ENCODE assay signal across 16 cellular contexts in the genomic region with DNA sequence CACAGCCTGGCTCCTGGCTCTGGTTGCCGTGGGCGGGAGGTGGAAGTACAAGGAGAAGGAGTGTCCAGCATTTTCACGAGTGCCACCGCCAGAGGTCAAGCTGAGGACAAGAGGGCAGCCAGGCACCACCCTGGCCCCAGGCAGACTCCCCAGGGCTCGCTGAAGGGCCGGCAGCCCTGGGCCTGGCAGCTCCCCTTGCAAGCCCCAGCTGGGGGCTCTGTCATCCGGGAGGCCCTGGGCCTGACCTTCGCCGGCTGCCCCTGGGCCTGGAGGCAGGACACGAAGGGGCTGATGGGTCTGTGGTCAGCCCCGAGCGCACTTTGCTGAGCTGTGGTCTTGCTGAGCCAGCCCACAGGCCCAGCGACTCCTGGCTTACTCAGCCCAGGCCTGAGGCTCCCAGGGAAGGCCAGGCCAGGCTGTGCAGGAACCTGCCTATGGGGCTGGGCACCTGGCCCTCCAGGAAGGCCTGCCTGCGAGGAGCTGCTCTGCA.
DNase-seq lines count a peak whose midpoint lies in the region; ATAC-seq, FAIRE-seq and TF ChIP-seq lines count a peak whose summit lies in the region.
"Had no signal": no experiment of that assay in that cellular context is flagged by ENCODE, and none has a peak within 500 bp of the region (broad histone marks: within the 10 kb centered on the region; RNA-seq: fewer than 3 reads in every experiment).

No MANE protein-coding gene starts in this region.

- peak overlapping the region; percentile 20 for H3K27ac Mint-ChIP-seq in activated T-cell treated with anti-CD3 and anti-CD28 coated beads, Interleukin-2, amount 50 U/mL, for 24 hours

- TF ChIP-seq CTCF in K562 (IDR thresholded peaks at IDR 0.05 in 2 of 3, conservative IDR thresholded peaks at IDR 0.05 in 1 of 3; ENCODE audit: insufficient read depth in 2 of 3, low read depth in 1 of 3, low read length in 3 of 3) (no peak), tibial nerve (IDR thresholded peaks at IDR 0.05) (no peak)

- in situ Hi-C loops in K562 (cut with MboI) = no loop called here

- peaks cover 32 to 41% of the 10 kb centered on the region in 2 experiments; a peak in 4 of 5 replicates for H3K27me3 ChIP-seq in K562 (ENCODE audit: control insufficient read depth in 2 of 2, insufficient read depth in 2 of 2, low read length in 2 of 2)
- H3K27me3 ChIP-seq in muscle layer of colon (ENCODE audit: control insufficient read depth in 1 of 2, insufficient read depth in 2 of 2, low read length in 2 of 2) = no peaks in the 10 kb centered on the region
- no peaks in the 10 kb centered on the region for H3K27me3 ChIP-seq in tibial nerve

- DNase-seq in activated T-cell treated with anti-CD3 and anti-CD28 coated beads, Interleukin-2, amount 50 U/mL, for 24 hours = no peak
- DNase-seq in activated T-cell treated with anti-CD3 and anti-CD28 coated beads, Interleukin-2, amount 50 U/mL, for 4 hours = no peak
- DNase-seq in K562 (ENCODE audit: extremely low read depth in 1 of 4, low spot score in 3 of 4) (no peak), tibial nerve (ENCODE audit: low spot score in 2 of 2) (no peak), NCI-H774 (lab: John Stamatoyannopoulos, UW) (no peak), posterior vena cava (ENCODE audit: low spot score) (no peak)
- DNase-seq: activated naive CD8-positive, alpha-beta T cell treated with anti-CD3 and anti-CD28 coated beads for 36 hours; DMS79 treated with DMSO at 0.1 percent for 48 hours; MM.1S; NCI-H82; stimulated activated CD4-positive, alpha-beta T cell treated with anti-CD3 and anti-CD28 coated beads, Interleukin-2, amount 100 ng/mL, for 48 hours; substantia nigra had no signal

- POLR2A ChIA-PET in K562 (lab: Yijun Ruan, JAX) = interaction anchor here (0.9 to 1.9 kb wide), 3 partner anchors 63 to 124 kb away, joined by 3 to 4 read pairs (median 3); no protein-coding TSS in a partner anchor

- H3K36me3 ChIP-seq in K562 (ENCODE audit: control insufficient read depth, insufficient read depth, low read length) = no peaks in the 10 kb centered on the region
- no peaks in the 10 kb centered on the region for H3K36me3 ChIP-seq in muscle layer of colon (ENCODE audit: insufficient read depth, low read length)
- H3K36me3 ChIP-seq in tibial nerve = no peaks in the 10 kb centered on the region

- H3K9me3 ChIP-seq in K562 (replicated peaks; ENCODE audit: control insufficient read depth, insufficient read depth, low read depth, low read length) = no peaks in the 10 kb centered on the region
- no peaks in the 10 kb centered on the region for H3K9me3 ChIP-seq in muscle layer of colon (ENCODE audit: low read length)
- no peaks in the 10 kb centered on the region for H3K9me3 ChIP-seq in tibial nerve

- no peak overlapping the region for H3K27ac ChIP-seq in K562 (ENCODE audit: extremely low read depth, low read depth, low read length)
- peak overlapping the region; percentile 23 for H3K27ac ChIP-seq in muscle layer of colon (ENCODE audit: low read depth, low read length)
- peak overlapping the region; percentile 50 to 96 (median 90) for H3K27ac ChIP-seq in tibial nerve
- H3K27ac ChIP-seq: 22Rv1 had no signal

- H3K4me1 ChIP-seq in K562 (replicated peaks in 1 of 2; ENCODE audit: control insufficient read depth in 2 of 2, insufficient read depth in 2 of 2, low read length in 2 of 2) (peaks cover 10 to 88% of the 10 kb centered on the region in 2 experiments; a peak in 4 of 5 replicates), muscle layer of colon (ENCODE audit: insufficient read depth, low read length) (peaks cover 46% of the 10 kb centered on the region), tibial nerve (peaks cover 9 to 100% (median 68%) of the 10 kb centered on the region in 4 donors)

- no peaks in the 10 kb centered on the region for H3K27me3 Mint-ChIP-seq in activated T-cell treated with anti-CD3 and anti-CD28 coated beads, Interleukin-2, amount 50 U/mL, for 24 hours
- H3K27me3 Mint-ChIP-seq in activated T-cell treated with anti-CD3 and anti-CD28 coated beads, Interleukin-2, amount 50 U/mL, for 4 hours (ENCODE audit: low read depth) = no peaks in the 10 kb centered on the region
- H3K27me3 Mint-ChIP-seq: activated naive CD8-positive, alpha-beta T cell treated with anti-CD3 and anti-CD28 coated beads for 36 hours had no signal

- peaks cover 17% of the 10 kb centered on the region for H3K4me1 Mint-ChIP-seq in activated T-cell treated with anti-CD3 and anti-CD28 coated beads, Interleukin-2, amount 50 U/mL, for 24 hours (ENCODE audit: low read depth)
- H3K4me1 Mint-ChIP-seq in activated T-cell treated with anti-CD3 and anti-CD28 coated beads, Interleukin-2, amount 50 U/mL, for 4 hours (ENCODE audit: low read depth) = peaks cover 11% of the 10 kb centered on the region

- no peak overlapping the region for H3K4me3 Mint-ChIP-seq in activated T-cell treated with anti-CD3 and anti-CD28 coated beads, Interleukin-2, amount 50 U/mL, for 24 hours
- no peak overlapping the region for H3K4me3 Mint-ChIP-seq in activated T-cell treated with anti-CD3 and anti-CD28 coated beads, Interleukin-2, amount 50 U/mL, for 4 hours

- no peaks in the 10 kb centered on the region for H3K9me3 Mint-ChIP-seq in activated T-cell treated with anti-CD3 and anti-CD28 coated beads, Interleukin-2, amount 50 U/mL, for 24 hours
- H3K9me3 Mint-ChIP-seq in activated T-cell treated with anti-CD3 and anti-CD28 coated beads, Interleukin-2, amount 50 U/mL, for 4 hours = no peaks in the 10 kb centered on the region
- H3K9me3 Mint-ChIP-seq: activated naive CD8-positive, alpha-beta T cell treated with anti-CD3 and anti-CD28 coated beads for 36 hours; neural crest cell had no signal

- intact Hi-C loops in K562 (cut with micrococcal nuclease) = loop anchor here (5.0 to 10.0 kb wide), 2 partner anchors 58 to 119 kb away; no protein-coding TSS in a partner anchor
- intact Hi-C loops in posterior vena cava (cut with DNase I) = loop anchor here (5.0 kb wide), 3 partner anchors 39 to 109 kb away; no protein-coding TSS in a partner anchor

- ATAC-seq in activated T-cell treated with anti-CD3 and anti-CD28 coated beads, Interleukin-2, amount 50 U/mL, for 4 hours = no peak
- peak; percentile 10; the same call in 2 of the 3 replicates for ATAC-seq in K562
- ATAC-seq in HG03108 (IDR thresholded peaks at IDR 0.05; ENCODE audit: unreplicated experiment) = no peak

- peak overlapping the region; percentile 17 to 28; a peak in 2 of 4 replicates for H3K9ac ChIP-seq in K562 (ENCODE audit: insufficient read depth in 1 of 2, low read depth in 2 of 2, low read length in 2 of 2)
- no peak overlapping the region for H3K9ac ChIP-seq in muscle layer of colon (ENCODE audit: low read length)

- H4K20me1 ChIP-seq in K562 (replicated peaks; ENCODE audit: control insufficient read depth, insufficient read depth, low read length) = no peaks in the 10 kb centered on the region

- no peak overlapping the region; the same call in 1 of the 2 replicates for H2AFZ ChIP-seq in K562 (ENCODE audit: low read depth, low read length)

- TF ChIP-seq POLR2A in K562 (conservative IDR thresholded peaks at IDR 0.05) (no peak), tibial nerve (IDR thresholded peaks at IDR 0.05) (no peak)

- H3K4me3 ChIP-seq in K562 (no peak overlapping the region), muscle layer of colon (ENCODE audit: low read depth in 1 of 2, low read length in 2 of 2) (no peak overlapping the region), tibial nerve (no peak overlapping the region)

- 28% methylated on average over 12 of the region's 14 CpGs for WGBS in K562 (ENCODE audit: insufficient coverage, low coverage, missing lambda C conversion rate)
- WGBS in tibial nerve, 2 donors = 29 to 75% methylated on average over 1 to 9 of the region's 14 CpGs

- CTCF ChIA-PET in K562 (lab: Yijun Ruan, JAX; ENCODE audit: low intra/inter-chr PET ratio) = no interaction called here

- FAIRE-seq in K562 (lab: Jason Lieb, UNC) = no peak

- no peak for TF ChIP-seq RAD21 in K562 (CRISPR knock-in tag; conservative IDR thresholded peaks at IDR 0.05 in 1 of 2, IDR thresholded peaks at IDR 0.05 in 1 of 2)

- H3K4me2 ChIP-seq in K562 (ENCODE audit: insufficient read depth, low read length) = no peak overlapping the region

- no peak for TF ChIP-seq EP300 in K562 (IDR thresholded peaks at IDR 0.05; ENCODE audit: low read length)
- no peak for TF ChIP-seq EP300 in tibial nerve (IDR thresholded peaks at IDR 0.05)

- no TSS peak for BruUV-seq in K562 (replicated peaks; lab: Mats Ljungman, UMichigan)

- no peaks in the 10 kb centered on the region for H3K36me3 Mint-ChIP-seq in activated T-cell treated with anti-CD3 and anti-CD28 coated beads, Interleukin-2, amount 50 U/mL, for 24 hours (ENCODE audit: low read depth)
- H3K36me3 Mint-ChIP-seq in activated T-cell treated with anti-CD3 and anti-CD28 coated beads, Interleukin-2, amount 50 U/mL, for 4 hours (ENCODE audit: insufficient read depth) = no peaks in the 10 kb centered on the region
- H3K36me3 Mint-ChIP-seq: activated naive CD8-positive, alpha-beta T cell treated with anti-CD3 and anti-CD28 coated beads for 36 hours had no signal

- no peaks in the 10 kb centered on the region for H3K79me2 ChIP-seq in K562 (ENCODE audit: control insufficient read depth, insufficient read depth, low read length)

- no peaks in the 10 kb centered on the region for H3K9me1 ChIP-seq in K562 (ENCODE audit: control insufficient read depth, insufficient read depth, low read length)

TF ChIP-seq in K562, 482 proteins besides CTCF, POLR2A, EP300 and RAD21 (continues in another document):
- TF ChIP-seq CBX3 (IDR thresholded peaks at IDR 0.05; ENCODE audit: borderline replicate concordance in 1 of 2, low read length in 2 of 2) (no peak), ZNF282 (CRISPR knock-in tag; IDR thresholded peaks at IDR 0.05) (no peak)
- TF ChIP-seq, protein P1, sequence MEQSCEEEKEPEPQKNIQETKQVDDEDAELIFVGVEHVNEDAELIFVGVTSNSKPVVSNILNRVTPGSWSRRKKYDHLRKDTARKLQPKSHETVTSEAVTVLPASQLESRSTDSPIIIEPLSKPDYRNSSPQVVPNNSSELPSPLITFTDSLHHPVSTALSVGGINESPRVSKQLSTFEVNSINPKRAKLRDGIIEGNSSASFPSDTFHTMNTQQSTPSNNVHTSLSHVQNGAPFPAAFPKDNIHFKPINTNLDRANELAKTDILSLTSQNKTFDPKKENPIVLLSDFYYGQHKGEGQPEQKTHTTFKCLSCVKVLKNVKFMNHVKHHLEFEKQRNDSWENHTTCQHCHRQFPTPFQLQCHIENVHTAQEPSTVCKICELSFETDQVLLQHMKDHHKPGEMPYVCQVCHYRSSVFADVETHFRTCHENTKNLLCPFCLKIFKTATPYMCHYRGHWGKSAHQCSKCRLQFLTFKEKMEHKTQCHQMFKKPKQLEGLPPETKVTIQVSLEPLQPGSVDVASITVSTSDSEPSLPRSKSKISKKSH (CRISPR knock-in tag; IDR thresholded peaks at IDR 0.05) = no peak
